Comparison of ENCODE assay signal across 8 cellular contexts in the genomic region with DNA sequence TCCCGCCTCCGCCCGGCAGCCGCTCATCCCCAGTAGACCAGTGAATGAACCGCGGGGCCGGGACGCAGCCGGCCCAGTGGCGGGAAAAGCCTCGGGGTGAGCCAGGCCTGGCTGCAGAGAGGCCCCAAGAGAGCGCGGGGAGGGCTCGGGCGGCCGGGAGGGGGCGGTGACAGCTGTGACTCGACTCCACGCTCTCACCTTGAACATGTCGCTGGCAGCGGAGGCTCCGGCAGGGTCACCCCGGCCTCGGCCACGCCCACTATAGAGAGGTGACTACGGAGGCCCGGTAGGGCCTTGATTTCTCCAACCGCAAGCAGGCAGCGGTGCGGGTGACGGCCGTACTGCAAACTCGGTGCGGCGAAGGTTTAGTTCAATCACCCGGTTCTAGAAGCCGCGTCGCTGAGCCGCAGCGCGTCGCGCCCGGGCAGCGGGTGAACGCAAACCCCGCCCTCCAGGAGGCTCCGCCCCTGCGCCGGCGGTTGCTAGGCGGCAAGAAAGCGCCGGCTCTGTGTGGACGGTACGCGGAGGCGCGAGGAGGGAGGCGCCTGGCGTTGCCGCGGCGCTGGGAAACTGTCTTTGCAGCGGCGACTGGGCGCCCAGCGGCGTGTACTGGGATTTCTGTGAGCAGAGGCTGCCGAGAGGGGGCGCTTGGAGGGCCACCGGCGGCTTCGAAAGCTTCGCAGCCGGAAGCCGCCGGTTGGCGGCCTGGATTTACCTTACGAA. TPM values are rescaled to one million over a fixed set of nuclear protein-coding genes. Genes with fewer than 3 reads are reported as not detected.
DNase-seq lines count a peak whose midpoint lies in the region; ATAC-seq and TF ChIP-seq lines count a peak whose summit lies in the region.

A gene (minus strand): TSS at position 443 of the 723 bp plus-strand sequence. CDS start 236 bp downstream, at position 207.
A gene with protein sequence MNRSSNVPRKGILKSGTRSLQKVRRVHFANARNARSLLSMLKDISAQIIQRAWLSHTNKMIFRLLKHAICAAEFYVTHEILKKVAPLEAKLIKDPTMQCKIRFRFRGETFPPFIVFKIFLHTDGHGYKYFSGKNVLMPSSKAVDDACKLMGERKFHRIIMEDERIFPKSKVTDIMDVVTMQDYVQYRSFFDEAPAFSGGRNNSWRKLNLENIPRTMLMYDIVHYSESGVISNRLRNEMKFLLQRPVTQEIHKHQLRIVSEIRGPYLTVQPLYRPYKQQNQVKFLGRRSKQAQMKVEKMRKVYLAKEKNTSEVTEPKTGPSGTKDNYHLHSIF (plus strand): TSS at position 511 of the 723 bp plus-strand sequence. CDS start 2,297 bp downstream, outside the sequence.

- CTCF ChIA-PET in CD4-positive, alpha-beta memory T cell (lab: Charles Lee; ENCODE audit: partially characterized antibody) = interaction anchor here (0.8 to 4.1 kb wide), 13 partner anchors 16 to 241 kb away, joined by 3 to 53 read pairs (median 4); a partner anchor contains a TSS
- CTCF ChIA-PET in activated CD4-positive, alpha-beta memory T cell treated with anti-CD3 and anti-CD28 coated beads for 36 hours (lab: Charles Lee) = interaction anchor here (0.7 to 4.1 kb wide), 9 partner anchors 45 to 236 kb away, joined by 3 to 36 read pairs (median 3); a partner anchor contains a TSS

- no peaks in the 10 kb centered on the region for H3K36me3 ChIP-seq in CD4-positive, alpha-beta memory T cell (ENCODE audit: insufficient read depth, low read length)
- no peaks in the 10 kb centered on the region for H3K36me3 ChIP-seq in lung (ENCODE audit: control insufficient read depth in 2 of 2, insufficient read depth in 2 of 2, low read length in 2 of 2)

- POLR2A ChIA-PET in CD4-positive, alpha-beta memory T cell (lab: Charles Lee; ENCODE audit: partially characterized antibody) = interaction anchor here (0.6 to 4.0 kb wide), 14 partner anchors 22 to 335 kb away, joined by 3 to 44 read pairs (median 4); a partner anchor contains a TSS
- POLR2A ChIA-PET in activated CD4-positive, alpha-beta memory T cell treated with anti-CD3 and anti-CD28 coated beads for 36 hours (lab: Charles Lee) = interaction anchor here (0.7 to 2.7 kb wide), 4 partner anchors 33 to 147 kb away, joined by 3 to 21 read pairs (median 6); a partner anchor contains a TSS

- H3K27ac ChIP-seq in CD4-positive, alpha-beta memory T cell (ENCODE audit: low read depth, low read length) = peak within 1 kb of the TSS; percentile 78
- H3K27ac ChIP-seq in dorsolateral prefrontal cortex = peak within 1 kb of the TSS; percentile 32 to 92 (median 84)
- H3K27ac ChIP-seq in lung (ENCODE audit: low read depth in 1 of 2, low read length in 1 of 2) = peak within 1 kb of the TSS; percentile 91

- TF ChIP-seq CTCF in dorsolateral prefrontal cortex (IDR thresholded peaks at IDR 0.05 in 54 of 56, conservative IDR thresholded peaks at IDR 0.05 in 2 of 56; ENCODE audit: low read depth in 1 of 56, partially characterized antibody in 56 of 56) = peak; percentile 42 to 87 (median 77)
- peak; percentile 60 for TF ChIP-seq CTCF in lung (IDR thresholded peaks at IDR 0.05; ENCODE audit: control extremely low read depth, extremely low read depth)

- no peaks in the 10 kb centered on the region for H3K9me3 Mint-ChIP-seq in CD4-positive, alpha-beta memory T cell
- no peaks in the 10 kb centered on the region for H3K9me3 Mint-ChIP-seq in activated CD4-positive, alpha-beta memory T cell treated with anti-CD3 and anti-CD28 coated beads for 36 hours

- ATAC-seq in GM19438 (IDR thresholded peaks at IDR 0.05; ENCODE audit: low read depth, unreplicated experiment) = peak; percentile 90
- ATAC-seq in HG03571 (IDR thresholded peaks at IDR 0.05; ENCODE audit: unreplicated experiment) = peak; percentile 90
- ATAC-seq in lung (ENCODE audit: insufficient read depth, low FRiP score) = peak; percentile 97

- H3K4me3 ChIP-seq in CD4-positive, alpha-beta memory T cell (ENCODE audit: low read length in 2 of 2) = peak within 1 kb of the TSS in 1 of 2 donors; percentile 68
- H3K4me3 ChIP-seq in dorsolateral prefrontal cortex (peak within 1 kb of the TSS; percentile 43 to 82 (median 65)), lung (peak within 1 kb of the TSS; percentile 52)

- no peaks in the 10 kb centered on the region for H3K27me3 Mint-ChIP-seq in CD4-positive, alpha-beta memory T cell
- H3K27me3 Mint-ChIP-seq in activated CD4-positive, alpha-beta memory T cell treated with anti-CD3 and anti-CD28 coated beads for 36 hours = no peaks in the 10 kb centered on the region

- H3K36me3 Mint-ChIP-seq in CD4-positive, alpha-beta memory T cell = no peaks in the 10 kb centered on the region
- no peaks in the 10 kb centered on the region for H3K36me3 Mint-ChIP-seq in activated CD4-positive, alpha-beta memory T cell treated with anti-CD3 and anti-CD28 coated beads for 36 hours

- peak; percentile 91 to 95 (median 92) for DNase-seq in CD4-positive, alpha-beta memory T cell
- DNase-seq in NCI-H774 (lab: John Stamatoyannopoulos, UW) (peak; percentile 91), dorsolateral prefrontal cortex (peak; percentile 75 to 91 (median 86)), lung (ENCODE audit: low spot score) (peak; percentile 88)
- DNase-seq in activated CD4-positive, alpha-beta memory T cell treated with anti-CD3 and anti-CD28 coated beads for 36 hours = peak; percentile 94
- peak; percentile 75 to 84 (median 80) for DNase-seq in stimulated activated CD4-positive, alpha-beta T cell treated with anti-CD3 and anti-CD28 coated beads, TNF-alpha, amount 100 ng/mL, for 48 hours (ENCODE audit: low read depth in 3 of 3)

- no peaks in the 10 kb centered on the region for H3K9me3 ChIP-seq in CD4-positive, alpha-beta memory T cell (ENCODE audit: control insufficient read depth in 1 of 2, low read length in 2 of 2)
- H3K9me3 ChIP-seq in lung (ENCODE audit: control insufficient read depth in 2 of 2, insufficient read depth in 1 of 2, low read length in 1 of 2) = no peaks in the 10 kb centered on the region

- peaks cover 7 to 22% (median 13%) of the 10 kb centered on the region in 4 donors for H3K4me1 Mint-ChIP-seq in CD4-positive, alpha-beta memory T cell
- H3K4me1 Mint-ChIP-seq in activated CD4-positive, alpha-beta memory T cell treated with anti-CD3 and anti-CD28 coated beads for 36 hours (ENCODE audit: low read depth) = peaks cover 21% of the 10 kb centered on the region

- peak within 1 kb of the TSS; percentile 88 to 96 (median 91) for H3K27ac Mint-ChIP-seq in CD4-positive, alpha-beta memory T cell
- peak within 1 kb of the TSS; percentile 87 for H3K27ac Mint-ChIP-seq in activated CD4-positive, alpha-beta memory T cell treated with anti-CD3 and anti-CD28 coated beads for 36 hours

- WGBS in lung, 2 donors = 0 to 31% methylated on average over 23 to 81 of the region's 81 CpGs

- H3K27me3 ChIP-seq in CD4-positive, alpha-beta memory T cell (ENCODE audit: insufficient read depth, low read length) = no peaks in the 10 kb centered on the region
- H3K27me3 ChIP-seq in dorsolateral prefrontal cortex (peaks cover 0 to 37% (median 5%) of the 10 kb centered on the region in 45 donors), lung (ENCODE audit: control insufficient read depth, insufficient read depth) (no peaks in the 10 kb centered on the region)

- H3K4me1 ChIP-seq in CD4-positive, alpha-beta memory T cell (ENCODE audit: insufficient read depth, low read length) = peaks cover 28% of the 10 kb centered on the region
- H3K4me1 ChIP-seq in lung (ENCODE audit: control insufficient read depth in 2 of 2, insufficient read depth in 2 of 2, low read length in 2 of 2) = peaks cover 0 to 2% of the 10 kb centered on the region in 2 donors

- intact Hi-C loops in CD4-positive, alpha-beta memory T cell (cut with micrococcal nuclease) = loop anchor here (1.0 to 10.0 kb wide), 8 partner anchors 46 to 1163 kb away; a partner anchor contains a TSS
- intact Hi-C loops in activated CD4-positive, alpha-beta memory T cell treated with anti-CD3 and anti-CD28 coated beads for 36 hours (cut with micrococcal nuclease) = loop anchor here (1.0 to 5.0 kb wide), 8 partner anchors 46 to 335 kb away; a partner anchor contains a TSS
- intact Hi-C loops in dorsolateral prefrontal cortex (cut with DNase I) = loop anchor here (2.0 to 10.0 kb wide), 4 partner anchors 83 to 147 kb away; a partner anchor contains a TSS

- H3K4me3 Mint-ChIP-seq in CD4-positive, alpha-beta memory T cell = peak within 1 kb of the TSS; percentile 78 to 91 (median 84)
- peak within 1 kb of the TSS; percentile 74 for H3K4me3 Mint-ChIP-seq in activated CD4-positive, alpha-beta memory T cell treated with anti-CD3 and anti-CD28 coated beads for 36 hours

RNA-seq across cellular contexts. Expression of the first gene that starts in this region (rescaled TPM):
- 1 to 10 TPM; 5.1 to 7.9 TPM for total RNA-seq in CD4-positive, alpha-beta memory T cell
- 10 to 100 TPM; 18.4 to 18.9 TPM for polyA plus RNA-seq in CD4-positive, alpha-beta memory T cell
- total RNA-seq in activated CD4-positive, alpha-beta memory T cell treated with anti-CD3 and anti-CD28 coated beads for 36 hours = 10 to 100 TPM; 32.8 to 35.0 TPM
- total RNA-seq in dorsolateral prefrontal cortex = 100 to 1,000 TPM in 17 of 120 experiments, 10 to 100 TPM in 103; 29.9 to 113 (median 77.0) TPM
- total RNA-seq in lung = 10 to 100 TPM in 1 of 2 donors, 1 to 10 TPM in 1; 8.9 to 25.0 TPM
- polyA plus RNA-seq in lung = 10 to 100 TPM; 21.0 to 24.2 TPM

RNA-seq across cellular contexts. Expression of the second gene that starts in this region (rescaled TPM):
- total RNA-seq in CD4-positive, alpha-beta memory T cell = not detected
- polyA plus RNA-seq in CD4-positive, alpha-beta memory T cell = under 1 TPM in 1 of 2 donors, not detected in 1; 0.14 TPM
- under 1 TPM in 1 of 2 experiments, not detected in 1; 0.17 TPM for total RNA-seq in activated CD4-positive, alpha-beta memory T cell treated with anti-CD3 and anti-CD28 coated beads for 36 hours
- total RNA-seq in dorsolateral prefrontal cortex (1 to 10 TPM in 3 of 120 experiments, under 1 TPM in 16, not detected in 101; 0.26 to 1.4 (median 0.51) TPM), lung (under 1 TPM in 1 of 2 donors, not detected in 1; 0.15 TPM)
- under 1 TPM; 0.12 to 0.15 TPM for polyA plus RNA-seq in lung
